Comparison of ENCODE assay signal across 11 cellular contexts in the genomic region with DNA sequence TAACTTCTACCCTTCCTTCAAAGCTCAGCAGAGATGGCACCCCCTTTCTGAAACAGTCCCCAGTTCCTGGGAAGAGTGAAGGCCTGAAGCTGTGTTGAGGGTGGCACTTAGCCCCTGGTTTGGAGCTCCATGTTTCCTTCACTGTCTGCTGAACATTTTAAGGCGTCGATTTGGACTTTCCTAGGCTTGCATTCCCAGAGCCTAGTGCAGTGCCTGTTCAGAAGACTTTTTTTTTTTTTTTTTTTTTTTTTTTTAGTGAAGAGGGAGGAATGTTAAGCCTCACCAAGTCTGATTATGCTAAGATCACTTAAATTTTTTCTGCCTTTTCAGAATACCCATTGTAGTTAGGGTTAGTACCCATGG.
A peak's percentile ranks its signal among the peaks of the same experiment; 100 is the strongest.
DNase-seq lines count a peak whose midpoint lies in the region; ATAC-seq, FAIRE-seq and TF ChIP-seq lines count a peak whose summit lies in the region.
"Had no signal": no experiment of that assay in that cellular context is flagged by ENCODE, and none has a peak within 500 bp of the region (broad histone marks: within the 10 kb centered on the region; RNA-seq: fewer than 3 reads in every experiment).

No MANE protein-coding gene starts in this region.

- H3F3A ChIP-seq in OCI-LY1 (ENCODE audit: insufficient read depth, low read length) = no peaks in the 10 kb centered on the region

- H3K79me2 ChIP-seq in OCI-LY1 (ENCODE audit: insufficient read depth, low read length) = no peaks in the 10 kb centered on the region

- H3K4me1 Mint-ChIP-seq in T-helper 2 cell treated with Interferon-gamma antibody and Interleukin-4, amounts not matched to agents 5 μg/mL and 100 μg/mL, for 36 hours (ENCODE audit: low read depth) = peaks cover 43% of the 10 kb centered on the region

- no peaks in the 10 kb centered on the region for H4K20me1 ChIP-seq in OCI-LY1 (ENCODE audit: insufficient read depth, low read length)

- no peaks in the 10 kb centered on the region for H3K36me3 ChIP-seq in OCI-LY1 (ENCODE audit: insufficient read depth, low read length)
- H3K36me3 ChIP-seq in body of pancreas (replicated peaks in 1 of 2; ENCODE audit: insufficient read depth in 1 of 2, low read depth in 2 of 2) = no peaks in the 10 kb centered on the region
- H3K36me3 ChIP-seq in small intestine (ENCODE audit: control insufficient read depth in 2 of 2, insufficient read depth in 2 of 2, low read length in 2 of 2) = no peaks in the 10 kb centered on the region

- H3K36me3 Mint-ChIP-seq in T-helper 2 cell treated with Interferon-gamma antibody and Interleukin-4, amounts not matched to agents 5 μg/mL and 100 μg/mL, for 36 hours (ENCODE audit: low read depth) = peaks cover 7% of the 10 kb centered on the region

- 96 to 100% methylated on average over 2 of the region's 2 CpGs for WGBS in body of pancreas, 2 donors
- 91 to 96% (median 95%) methylated on average over 2 of the region's 2 CpGs for WGBS in small intestine, 3 donors

- no peaks in the 10 kb centered on the region for H3K27me3 Mint-ChIP-seq in T-helper 2 cell treated with Interferon-gamma antibody and Interleukin-4, amounts not matched to agents 5 μg/mL and 100 μg/mL, for 36 hours (ENCODE audit: low read depth)

- H3K4me3 Mint-ChIP-seq in T-helper 2 cell treated with Interferon-gamma antibody and Interleukin-4, amounts not matched to agents 5 μg/mL and 100 μg/mL, for 36 hours = peak overlapping the region; percentile 44

- intact Hi-C loops in body of pancreas (cut with DNase I) = no loop called here

- no peak overlapping the region for H3K4me3 ChIP-seq in OCI-LY1 (ENCODE audit: low read depth, low read length, poor library complexity, severe bottlenecking)
- no peak overlapping the region for H3K4me3 ChIP-seq in body of pancreas
- no peak overlapping the region for H3K4me3 ChIP-seq in small intestine (ENCODE audit: low read depth in 1 of 2, low read length in 2 of 2)
- H3K4me3 ChIP-seq: coronary artery had no signal

- DNase-seq in T-helper 2 cell treated with Interferon-gamma antibody and Interleukin-4, amounts not matched to agents 5 μg/mL and 100 μg/mL, for 36 hours (ENCODE audit: low spot score) = no peak
- DNase-seq in T-helper 2 cell (no peak), body of pancreas (no peak), small intestine (no peak), HuH-7.5 (ENCODE audit: low spot score) (no peak), foreskin melanocyte (no peak)
- DNase-seq: NCI-H2107, right cardiac atrium had no signal

- H3K9me3 ChIP-seq in OCI-LY1 (ENCODE audit: low read length) (no peaks in the 10 kb centered on the region), body of pancreas (no peaks in the 10 kb centered on the region), small intestine (ENCODE audit: control insufficient read depth, low read depth) (no peaks in the 10 kb centered on the region)

- TF ChIP-seq CTCF in OCI-LY1 (IDR thresholded peaks at IDR 0.05; ENCODE audit: low read length) (no peak), body of pancreas (IDR thresholded peaks at IDR 0.05) (no peak)

- TF ChIP-seq POLR2A in body of pancreas (IDR thresholded peaks at IDR 0.05) = no peak

- H3K27me3 ChIP-seq in OCI-LY1 (ENCODE audit: insufficient read depth, low read length) (no peaks in the 10 kb centered on the region), body of pancreas (no peaks in the 10 kb centered on the region), small intestine (ENCODE audit: control insufficient read depth in 2 of 2, insufficient read depth in 2 of 2, low read length in 2 of 2) (no peaks in the 10 kb centered on the region)

- H3K9me2 ChIP-seq in OCI-LY1 (ENCODE audit: low read depth, low read length) = no peaks in the 10 kb centered on the region

- peaks cover 2% of the 10 kb centered on the region for H3K9me3 Mint-ChIP-seq in T-helper 2 cell treated with Interferon-gamma antibody and Interleukin-4, amounts not matched to agents 5 μg/mL and 100 μg/mL, for 36 hours

- H3K27ac ChIP-seq in OCI-LY1 (ENCODE audit: low read depth, low read length, poor library complexity, severe bottlenecking) = peak overlapping the region; percentile 93
- peak overlapping the region in 3 of 4 donors; percentile 35 to 60 (median 36) for H3K27ac ChIP-seq in body of pancreas
- peak overlapping the region; percentile 84 to 87 for H3K27ac ChIP-seq in small intestine (ENCODE audit: low read depth in 1 of 2, low read length in 1 of 2)

- FAIRE-seq in small intestine (lab: Jason Lieb, UNC) = no peak

- peak overlapping the region; percentile 65; the same call in 1 of the 2 replicates for H3K4me2 ChIP-seq in OCI-LY1 (ENCODE audit: low read length)

- peak overlapping the region; percentile 41; the same call in 1 of the 2 replicates for H3K9ac ChIP-seq in OCI-LY1 (ENCODE audit: low read length)

- peak overlapping the region; percentile 77 for H3K27ac Mint-ChIP-seq in T-helper 2 cell treated with Interferon-gamma antibody and Interleukin-4, amounts not matched to agents 5 μg/mL and 100 μg/mL, for 36 hours

- no peak for ATAC-seq in body of pancreas
- ATAC-seq in HG03354 (IDR thresholded peaks at IDR 0.05; ENCODE audit: poor library complexity, severe bottlenecking, unreplicated experiment) = no peak

- no peak overlapping the region for H2AFZ ChIP-seq in OCI-LY1 (ENCODE audit: low read length)

- peaks cover 42% of the 10 kb centered on the region for H3K4me1 ChIP-seq in OCI-LY1 (ENCODE audit: insufficient read depth, low read length, severe bottlenecking)
- peaks cover 31% of the 10 kb centered on the region for H3K4me1 ChIP-seq in body of pancreas
- H3K4me1 ChIP-seq in small intestine (ENCODE audit: control insufficient read depth in 2 of 2, insufficient read depth in 1 of 2, low read depth in 1 of 2, low read length in 1 of 2) = peaks cover 16 to 18% of the 10 kb centered on the region in 2 donors

Comparison
In these comparisons a context has a peak if more than half of its experiments do, and no peak if none do; other contexts are left out.
1. H3K27ac ChIP-seq: peak in every context shown above with its lines; median percentile 93 in OCI-LY1; 86 in small intestine; 36 in body of pancreas.